22 cellular contexts compared by ENCODE assay signal in genomic region chr1:76267631-76268030, GRCh38.
A peak's percentile ranks its signal among the peaks of the same experiment; 100 is the strongest.
DNase-seq lines count a peak whose midpoint lies in the region; ATAC-seq and TF ChIP-seq lines count a peak whose summit lies in the region.
"Had no signal": no experiment of that assay in that cellular context is flagged by ENCODE, and none has a peak within 500 bp of the region (broad histone marks: within the 10 kb centered on the region; RNA-seq: fewer than 3 reads in every experiment).

No MANE protein-coding gene starts in this region.

- H2AFZ ChIP-seq in Karpas-422 (ENCODE audit: low read length) (no peak overlapping the region), smooth muscle cell (ENCODE audit: low read depth) (no peak overlapping the region)
- H2AFZ ChIP-seq: GM23338 had no signal

- peak overlapping the region; percentile 87 for H3K27ac Mint-ChIP-seq in activated CD4-positive, alpha-beta T cell treated with anti-CD3 and anti-CD28 coated beads, Interleukin-2, amount 10 ng/mL, durations not matched to agents 7 days and 5 days
- peak overlapping the region; percentile 92 for H3K27ac Mint-ChIP-seq in activated naive CD8-positive, alpha-beta T cell
- H3K27ac Mint-ChIP-seq: GM23338 had no signal

- H4K20me1 ChIP-seq in Karpas-422 (ENCODE audit: insufficient read depth, low read depth, low read length) (no peaks in the 10 kb centered on the region), smooth muscle cell (ENCODE audit: low read depth) (no peaks in the 10 kb centered on the region)

- H3K4me1 ChIP-seq in Karpas-422 (ENCODE audit: low read length), result peaks cover 82% of the 10 kb centered on the region
- peaks cover 24% of the 10 kb centered on the region for H3K4me1 ChIP-seq in smooth muscle cell (ENCODE audit: low read depth)
- H3K4me1 ChIP-seq: A549, Caco-2 had no signal

- H3K79me2 ChIP-seq in Karpas-422 (ENCODE audit: low read length), result no peaks in the 10 kb centered on the region
- peaks cover under 1% of the 10 kb centered on the region for H3K79me2 ChIP-seq in smooth muscle cell (ENCODE audit: low read depth)

- H3K9ac ChIP-seq in Karpas-422 (ENCODE audit: low read length), result peak overlapping the region; percentile 73
- H3K9ac ChIP-seq in smooth muscle cell (ENCODE audit: low read depth), result no peak overlapping the region

- POLR2A ChIA-PET in activated CD4-positive, alpha-beta T cell treated with anti-CD3 and anti-CD28 coated beads, Interleukin-2, amount 10 ng/mL, durations not matched to agents 7 days and 5 days (lab: Charles Lee), result no interaction called here

- 55% methylated on average over 2 of the region's 2 CpGs for WGBS in smooth muscle cell (ENCODE audit: low lambda C conversion rate)

- H3K9me3 Mint-ChIP-seq in activated CD4-positive, alpha-beta T cell treated with anti-CD3 and anti-CD28 coated beads, Interleukin-2, amount 10 ng/mL, durations not matched to agents 7 days and 5 days, result peaks cover 7% of the 10 kb centered on the region
- no peaks in the 10 kb centered on the region for H3K9me3 Mint-ChIP-seq in activated naive CD8-positive, alpha-beta T cell (ENCODE audit: low read depth)
- H3K9me3 Mint-ChIP-seq: GM23338 had no signal

- no peaks in the 10 kb centered on the region for H3K9me3 ChIP-seq in Karpas-422 (ENCODE audit: low read length)
- no peaks in the 10 kb centered on the region for H3K9me3 ChIP-seq in smooth muscle cell (replicated peaks; ENCODE audit: low read depth)
- H3K9me3 ChIP-seq: A549, Caco-2, esophagus muscularis mucosa, transverse colon had no signal

- H3F3A ChIP-seq in smooth muscle cell (ENCODE audit: low read depth), result no peaks in the 10 kb centered on the region

- H3K9me2 ChIP-seq in Karpas-422 (replicated peaks; ENCODE audit: insufficient read depth, low read length), result no peaks in the 10 kb centered on the region

- CTCF ChIA-PET in activated CD4-positive, alpha-beta T cell treated with anti-CD3 and anti-CD28 coated beads, Interleukin-2, amount 10 ng/mL, durations not matched to agents 7 days and 5 days (lab: Charles Lee), result interaction anchor here (1.5 to 1.6 kb wide), 2 partner anchors 18 to 20 kb away, joined by 5 read pairs; no protein-coding TSS in a partner anchor

- no peaks in the 10 kb centered on the region for H3K27me3 Mint-ChIP-seq in activated CD4-positive, alpha-beta T cell treated with anti-CD3 and anti-CD28 coated beads, Interleukin-2, amount 10 ng/mL, durations not matched to agents 7 days and 5 days
- no peaks in the 10 kb centered on the region for H3K27me3 Mint-ChIP-seq in activated naive CD8-positive, alpha-beta T cell

- no peak for ATAC-seq in HG03571 (IDR thresholded peaks at IDR 0.05; ENCODE audit: unreplicated experiment)
- ATAC-seq: A549 had no signal

- H3K4me3 ChIP-seq in Karpas-422 (ENCODE audit: low read length) (peak overlapping the region; percentile 28; the same call in 1 of the 2 replicates), smooth muscle cell (no peak overlapping the region)
- H3K4me3 ChIP-seq: A549, esophagus muscularis mucosa, GM23338, transverse colon had no signal

- H3K4me3 Mint-ChIP-seq in activated CD4-positive, alpha-beta T cell treated with anti-CD3 and anti-CD28 coated beads, Interleukin-2, amount 10 ng/mL, durations not matched to agents 7 days and 5 days, result peak overlapping the region; percentile 17
- H3K4me3 Mint-ChIP-seq in activated naive CD8-positive, alpha-beta T cell, result peak overlapping the region; percentile 48
- H3K4me3 Mint-ChIP-seq: GM23338 had no signal

- H3K27me3 ChIP-seq in Karpas-422 (ENCODE audit: low read length) (no peaks in the 10 kb centered on the region), smooth muscle cell (ENCODE audit: low read depth) (no peaks in the 10 kb centered on the region)
- H3K27me3 ChIP-seq: brain microvascular endothelial cell, esophagus muscularis mucosa, transverse colon had no signal

- H3K4me1 Mint-ChIP-seq in activated CD4-positive, alpha-beta T cell treated with anti-CD3 and anti-CD28 coated beads, Interleukin-2, amount 10 ng/mL, durations not matched to agents 7 days and 5 days, result peaks cover 59% of the 10 kb centered on the region
- peaks cover 62% of the 10 kb centered on the region for H3K4me1 Mint-ChIP-seq in activated naive CD8-positive, alpha-beta T cell (ENCODE audit: low read depth)

- peak overlapping the region; percentile 98 for H3K27ac ChIP-seq in Karpas-422 (ENCODE audit: low read length)
- H3K27ac ChIP-seq in smooth muscle cell (ENCODE audit: low read depth), result peak overlapping the region; percentile 7
- H3K27ac ChIP-seq: A549, brain microvascular endothelial cell, esophagus muscularis mucosa, transverse colon had no signal

- H3K4me2 ChIP-seq in Karpas-422 (ENCODE audit: low read depth, low read length, poor library complexity, severe bottlenecking) (peak overlapping the region; percentile 75), smooth muscle cell (peak overlapping the region; percentile 65)
- H3K4me2 ChIP-seq: A549 had no signal

- peak; percentile 22 for DNase-seq in activated CD4-positive, alpha-beta T cell treated with anti-CD3 and anti-CD28 coated beads, Interleukin-2, amount 10 ng/mL, durations not matched to agents 7 days and 5 days
- DNase-seq in activated CD4-positive, alpha-beta T cell treated with anti-CD3 and anti-CD28 coated beads, Interleukin-2, amount 50 U/mL, for 48 hours, result no peak
- DNase-seq in Karpas-422 (peak; percentile 86), smooth muscle cell (lab: John Stamatoyannopoulos, UW; ENCODE audit: unreplicated experiment) (no peak), SIG-M5 (lab: John Stamatoyannopoulos, UW) (no peak)
- DNase-seq in stimulated activated CD4-positive, alpha-beta T cell treated with anti-CD3 and anti-CD28 coated beads, Interleukin-4, amount 100 ng/mL, for 24 hours, result no peak
- DNase-seq: activated CD4-positive, CD25-positive, alpha-beta regulatory T cell; brain microvascular endothelial cell; Caco-2; NCI-H2029; NCI-H748 treated with DMSO at 0.1 percent for 48 hours; nucleus accumbens; right cardiac atrium; stimulated activated CD4-positive, alpha-beta T cell treated with anti-CD3 and anti-CD28 coated beads, Interleukin-2, amount 100 ng/mL, for 24 hours; stimulated activated CD8-positive, alpha-beta memory T cell treated with anti-CD3 and anti-CD28 coated beads, Interleukin-4, amount 100 ng/mL, for 48 hours; SW 1271; transverse colon had no signal

- peaks cover 5% of the 10 kb centered on the region for H3K36me3 Mint-ChIP-seq in activated CD4-positive, alpha-beta T cell treated with anti-CD3 and anti-CD28 coated beads, Interleukin-2, amount 10 ng/mL, durations not matched to agents 7 days and 5 days (ENCODE audit: low read depth)
- H3K36me3 Mint-ChIP-seq in activated naive CD8-positive, alpha-beta T cell, result peaks cover 2% of the 10 kb centered on the region

- H3K36me3 ChIP-seq in Karpas-422 (ENCODE audit: insufficient read depth, low read length) (no peaks in the 10 kb centered on the region), smooth muscle cell (ENCODE audit: low read depth) (no peaks in the 10 kb centered on the region)
- H3K36me3 ChIP-seq: brain microvascular endothelial cell, esophagus muscularis mucosa, transverse colon had no signal

- TF ChIP-seq CTCF in smooth muscle cell (IDR thresholded peaks at IDR 0.05; ENCODE audit: borderline replicate concordance, insufficient read depth, poor library complexity, severe bottlenecking), result no peak

Comparison
In these comparisons a context has a peak if more than half of its experiments do, and no peak if none do; other contexts are left out.
1. DNase-seq: peak in activated CD4-positive, alpha-beta T cell treated with anti-CD3 and anti-CD28 coated beads, Interleukin-2, amount 10 ng/mL, durations not matched to agents 7 days and 5 days (single experiment) and Karpas-422 (single experiment); none in activated CD4-positive, alpha-beta T cell treated with anti-CD3 and anti-CD28 coated beads, Interleukin-2, amount 50 U/mL, for 48 hours (0 of 2), smooth muscle cell (single experiment), stimulated activated CD4-positive, alpha-beta T cell treated with anti-CD3 and anti-CD28 coated beads, Interleukin-4, amount 100 ng/mL, for 24 hours (single experiment) and SIG-M5 (single experiment).